1 cellular context compared by ENCODE assay signal in genomic region chr14:57364659-57365450, GRCh38.
TF ChIP-seq lines count a peak whose summit lies in the region.

No MANE protein-coding gene starts in this region.

TF ChIP-seq in HepG2, 621 proteins besides CTCF, POLR2A, EP300 and RAD21 (continued from another document):
- TF ChIP-seq ZNF781 (CRISPR knock-in tag; IDR thresholded peaks at IDR 0.05; ENCODE audit: borderline replicate concordance, not compliant biosample characterization) (no peak), ZNF761 (CRISPR knock-in tag; conservative IDR thresholded peaks at IDR 0.05) (no peak), LRRFIP1 (CRISPR knock-in tag; conservative IDR thresholded peaks at IDR 0.05) (no peak), REL (CRISPR knock-in tag; conservative IDR thresholded peaks at IDR 0.05) (no peak)
